In genomic region chr6:169723991-169724553, GRCh38 we compare ENCODE assay signal across 8 cellular contexts. TPM values are rescaled to one million over a fixed set of nuclear protein-coding genes. Genes with fewer than 3 reads are reported as not detected.
A peak's percentile ranks its signal among the peaks of the same experiment; 100 is the strongest.
DNase-seq lines count a peak whose midpoint lies in the region; ATAC-seq, FAIRE-seq and TF ChIP-seq lines count a peak whose summit lies in the region.

TSS of gene PHF10 (minus strand) at chr6:169724500. CDS start at chr6:169723931, 569 bp downstream.

- H2AFZ ChIP-seq in HepG2 (ENCODE audit: low read length) = no peak within 1 kb of the TSS

- H3K27ac ChIP-seq in VCaP = peak within 1 kb of the TSS; percentile 95
- H3K27ac ChIP-seq in colonic mucosa = peak within 1 kb of the TSS; percentile 90
- H3K27ac ChIP-seq in HepG2 (ENCODE audit: extremely low read length, insufficient read depth, low read length) = peak within 1 kb of the TSS; percentile 100

- intact Hi-C loops in colonic mucosa (cut with DNase I) = no loop called here
- intact Hi-C loops in HepG2 (cut with micrococcal nuclease; ENCODE audit: unreplicated experiment) = loop anchor here (2.0 kb wide), 1 partner anchor 75 kb away; no protein-coding TSS in a partner anchor

- peak within 1 kb of the TSS; percentile 72 for H3K4me3 ChIP-seq in colonic mucosa
- peak within 1 kb of the TSS; percentile 92 to 95 (median 93) for H3K4me3 ChIP-seq in HepG2 (replicated peaks in 1 of 3; ENCODE audit: insufficient read depth in 1 of 3, low read depth in 2 of 3, low read length in 3 of 3)

- no peaks in the 10 kb centered on the region for H3K9me3 ChIP-seq in colonic mucosa
- H3K9me3 ChIP-seq in HepG2 (ENCODE audit: low read length) = no peaks in the 10 kb centered on the region

- peak within 1 kb of the TSS; percentile 82 to 97 for H3K9ac ChIP-seq in colonic mucosa (ENCODE audit: low read depth in 2 of 2, low read length in 2 of 2)
- peak within 1 kb of the TSS; percentile 100 for H3K9ac ChIP-seq in HepG2 (ENCODE audit: insufficient read depth, low read depth, low read length)

- TF ChIP-seq POLR2A in HepG2 (IDR thresholded peaks at IDR 0.05; ENCODE audit: insufficient read depth in 1 of 2, low read depth in 2 of 2, low read length in 2 of 2) = peak in 1 of 2 experiments; percentile 69

- FAIRE-seq in HTR-8/SVneo (lab: Jason Lieb, UNC) (no peak), HepG2 (lab: Jason Lieb, UNC) (no peak)

- TF ChIP-seq EP300 in HepG2 (IDR thresholded peaks at IDR 0.05; ENCODE audit: low read depth in 2 of 2, low read length in 2 of 2) = no peak
- TF ChIP-seq EP300 in HepG2 (CRISPR knock-in tag; IDR thresholded peaks at IDR 0.05; ENCODE audit: borderline replicate concordance) = no peak

- POLR2A ChIA-PET in HepG2 (lab: Yijun Ruan, JAX) = interaction anchor here (0.6 to 5.7 kb wide), 9 partner anchors 9 to 830 kb away, joined by 3 to 92 read pairs (median 4); partner anchors contain the start of genes C6orf120, DYNLT2, ERMARD and TBP

- TF ChIP-seq RAD21 in HepG2 (CRISPR knock-in tag; IDR thresholded peaks at IDR 0.05) = peak; percentile 67

- H3K36me3 ChIP-seq in colonic mucosa (no peaks in the 10 kb centered on the region), HepG2 (replicated peaks in 1 of 2; ENCODE audit: control insufficient read depth in 1 of 2, insufficient read depth in 2 of 2, low read length in 2 of 2) (peaks cover 2 to 4% of the 10 kb centered on the region in 2 experiments; a peak in 4 of 5 replicates)

- in situ Hi-C loops in HepG2 (cut with HindIII; ENCODE audit: extremely low pct_ligation_motif_present, low pct_unique_long_range_greater_than_20kb) = no loop called here

- DNase-seq in D341Med (ENCODE audit: low spot score) = peak; percentile 84
- DNase-seq in HTR-8/SVneo (ENCODE audit: insufficient read length, low spot score) = peak; percentile 39
- peak; percentile 22 for DNase-seq in colonic mucosa
- no peak for DNase-seq in HepG2 (ENCODE audit: low spot score)
- peak; percentile 19 to 55 for DNase-seq in stimulated activated CD4-positive, alpha-beta T cell treated with anti-CD3 and anti-CD28 coated beads, Interleukin-4, amount 100 ng/mL, for 4 hours
- DNase-seq in NCI-H1694 (lab: John Stamatoyannopoulos, UW) = no peak

- no peak for TF ChIP-seq CTCF in VCaP (conservative IDR thresholded peaks at IDR 0.05)
- no peak for TF ChIP-seq CTCF in colonic mucosa (IDR thresholded peaks at IDR 0.05)
- TF ChIP-seq CTCF in HepG2 (CRISPR knock-in tag; IDR thresholded peaks at IDR 0.05) = no peak

- H3K4me2 ChIP-seq in HepG2 (ENCODE audit: low read depth, low read length) = peak within 1 kb of the TSS; percentile 94

- no peaks in the 10 kb centered on the region for H3K27me3 ChIP-seq in colonic mucosa
- no peaks in the 10 kb centered on the region; a peak in 1 of 5 replicates for H3K27me3 ChIP-seq in HepG2 (ENCODE audit: control insufficient read depth in 1 of 2, insufficient read depth in 2 of 2, low read length in 2 of 2)

- H3K4me1 ChIP-seq in colonic mucosa (no peaks in the 10 kb centered on the region), HepG2 (ENCODE audit: insufficient read depth, low read length) (peaks cover 58% of the 10 kb centered on the region)

- WGBS in HepG2 (ENCODE audit: low lambda C conversion rate) = 1% methylated on average over 13 of the region's 98 CpGs

- no TSS peak for BruUV-seq in HepG2 (replicated peaks; lab: Mats Ljungman, UMichigan)

- H3K79me2 ChIP-seq in HepG2 (ENCODE audit: insufficient read depth, low read length) = peaks cover 44% of the 10 kb centered on the region

- peaks cover 42% of the 10 kb centered on the region for H4K20me1 ChIP-seq in HepG2 (ENCODE audit: insufficient read depth, low read length)

- peak; percentile 32 for ATAC-seq in GM21367 (IDR thresholded peaks at IDR 0.05; ENCODE audit: unreplicated experiment)
- peak; percentile 2 for ATAC-seq in HepG2

- CTCF ChIA-PET in HepG2 (lab: Yijun Ruan, JAX; ENCODE audit: low intra/inter-chr PET ratio, low total read pairs) = no interaction called here

TF ChIP-seq in HepG2, 621 proteins besides CTCF, POLR2A, EP300 and RAD21 (continues in another document):
- TF ChIP-seq MXI1 (IDR thresholded peaks at IDR 0.05; ENCODE audit: borderline replicate concordance, low read depth, low read length) (0 out of 3 replicates have a peak, but pooled peaks have one; percentile 12), ZNF644 (CRISPR knock-in tag; IDR thresholded peaks at IDR 0.05; ENCODE audit: low read depth) (no peak), GMEB1 (CRISPR knock-in tag; IDR thresholded peaks at IDR 0.05; ENCODE audit: borderline replicate concordance) (no peak), PRMT3 (CRISPR knock-in tag; IDR thresholded peaks at IDR 0.05; ENCODE audit: borderline replicate concordance, low read depth) (0 out of 2 replicates have a peak, but pooled peaks have one; percentile 3), ZNF609 (CRISPR knock-in tag; IDR thresholded peaks at IDR 0.05; ENCODE audit: borderline replicate concordance) (no peak), MEIS1 (CRISPR knock-in tag; IDR thresholded peaks at IDR 0.05; ENCODE audit: borderline replicate concordance) (no peak), ZNF746 (CRISPR knock-in tag; IDR thresholded peaks at IDR 0.05) (no peak), ZNF234 (CRISPR knock-in tag; conservative IDR thresholded peaks at IDR 0.05) (0 out of 2 replicates have a peak, but pooled peaks have one; percentile 11)

RNA-seq across cellular contexts. Expression of gene PHF10, which starts in this region (rescaled TPM):
- total RNA-seq in colonic mucosa = 10 to 100 TPM; 37.5 to 39.6 TPM
- total RNA-seq in HepG2 (2016; rRNA removed; fragmentation: Illumina TruSeq; extraction: Trizol) = 42.1 and 58.5 TPM in 2 replicates
- total RNA-seq in HepG2 (2016; cell fraction: cytosol; rRNA removed; fragmentation: Illumina TruSeq; extraction: Trizol; ENCODE audit: low read depth) = 38.4 and 41.0 TPM in 2 replicates
- 39.7 and 57.3 TPM in 2 replicates for total RNA-seq in HepG2 (2016; cell fraction: insoluble cytoplasmic fraction; rRNA removed; fragmentation: Illumina TruSeq; extraction: Trizol)
- total RNA-seq in HepG2 (2016; cell fraction: membrane; rRNA removed; fragmentation: Illumina TruSeq; extraction: Trizol) = 63.2 and 66.3 TPM in 2 replicates
- 70.6 and 78.5 TPM in 2 replicates for total RNA-seq in HepG2 (2016; cell fraction: nucleus; rRNA removed; fragmentation: Illumina TruSeq; extraction: Trizol)
- polyA plus RNA-seq in HepG2 (2011; rRNA removed) = 84.1 and 88.0 TPM in 2 replicates
- polyA plus RNA-seq in HepG2 (2011; cell fraction: cytosol; rRNA removed) = 28.9 and 50.3 TPM in 2 replicates
- 115 and 149 TPM in 2 replicates for polyA plus RNA-seq in HepG2 (2011; cell fraction: nucleus; rRNA removed)
- polyA plus RNA-seq in HepG2 (2012) = 126 and 147 TPM in 2 replicates
- polyA plus RNA-seq in HepG2 (2016; cell fraction: cytosol; fragmentation: Illumina TruSeq; extraction: Trizol; ENCODE audit: low read depth) = 27.2 and 31.3 TPM in 2 replicates
- polyA plus RNA-seq in HepG2 (2016; cell fraction: insoluble cytoplasmic fraction; fragmentation: Illumina TruSeq; extraction: Trizol; ENCODE audit: low read depth) = 105 and 115 TPM in 2 replicates
- polyA plus RNA-seq in HepG2 (2016; cell fraction: membrane; fragmentation: Illumina TruSeq; extraction: Trizol; ENCODE audit: low read depth) = 54.1 and 57.5 TPM in 2 replicates
- 176 and 187 TPM in 2 replicates for polyA plus RNA-seq in HepG2 (2016; cell fraction: nucleus; fragmentation: Illumina TruSeq; extraction: Trizol; ENCODE audit: insufficient read depth, low read depth)
- polyA minus RNA-seq in HepG2 (2011; rRNA and poly(A)+ RNA removed; ENCODE audit: low replicate concordance) = 13.6 and 19.1 TPM in 2 replicates
- polyA minus RNA-seq in HepG2 (2011; cell fraction: cytosol; rRNA and poly(A)+ RNA removed) = 38.1 and 47.9 TPM in 2 replicates
- polyA minus RNA-seq in HepG2 (2011; cell fraction: nucleus; rRNA and poly(A)+ RNA removed) = 131 and 155 TPM in 2 replicates

Comparison
In these comparisons a context has a peak if more than half of its experiments do, and no peak if none do; other contexts are left out.
1. DNase-seq: peak in D341Med (single experiment), HTR-8/SVneo (single experiment), colonic mucosa (single experiment) and stimulated activated CD4-positive, alpha-beta T cell treated with anti-CD3 and anti-CD28 coated beads, Interleukin-4, amount 100 ng/mL, for 4 hours (2 of 2); none in HepG2 (single experiment) and NCI-H1694 (single experiment).
2. Peak in every context shown above with its lines, with median percentiles within 50 percentile points of each other: H3K27ac ChIP-seq.